ENCODE assay signal across 23 cellular contexts in the genomic region with DNA sequence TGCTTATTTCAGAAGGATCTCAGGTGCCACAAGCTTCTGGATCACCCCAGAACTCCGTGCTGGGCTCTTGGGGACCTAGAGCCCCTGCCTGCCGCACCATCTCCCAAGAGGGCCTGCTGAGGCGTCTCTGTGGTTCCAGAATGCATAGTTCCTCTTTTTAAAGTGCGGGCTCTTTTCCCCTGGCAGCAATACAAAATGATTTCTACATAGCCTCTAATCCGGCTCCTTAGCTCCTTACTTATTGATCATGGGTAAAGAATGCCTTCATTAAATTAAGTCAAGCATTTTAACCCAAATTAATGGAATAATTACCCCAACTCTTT.
DNase-seq lines count a peak whose midpoint lies in the region; TF ChIP-seq lines count a peak whose summit lies in the region.
"Had no signal": no experiment of that assay in that cellular context is flagged by ENCODE, and none has a peak within 500 bp of the region (broad histone marks: within the 10 kb centered on the region; RNA-seq: fewer than 3 reads in every experiment).

No MANE protein-coding gene starts in this region.

- no peak overlapping the region for H3K4me3 ChIP-seq in tibial artery
- H3K4me3 ChIP-seq: GM23338, spleen had no signal

- intact Hi-C loops in tibial artery (cut with DNase I; ENCODE audit: low total_unique reads): no loop called here

- H3K36me3 ChIP-seq in tibial artery: no peaks in the 10 kb centered on the region
- H3K36me3 ChIP-seq: spleen had no signal

- H3K27ac ChIP-seq in tibial artery: peak overlapping the region; percentile 68
- H3K27ac ChIP-seq: 22Rv1, epithelial cell of prostate, spleen had no signal

- no peaks in the 10 kb centered on the region for H3K9me3 ChIP-seq in tibial artery
- H3K9me3 ChIP-seq: spleen had no signal

- no peaks in the 10 kb centered on the region for H3K27me3 ChIP-seq in tibial artery

- H3K4me1 ChIP-seq in tibial artery: peaks cover 0 to 92% (median 60%) of the 10 kb centered on the region in 4 donors

- DNase-seq in SIG-M5 treated with dmso at 0.1 percent for 504 hours (lab: John Stamatoyannopoulos, UW; ENCODE audit: unreplicated experiment) (peak; percentile 34), SIG-M5 (lab: John Stamatoyannopoulos, UW) (no peak), MV-4-11 (lab: John Stamatoyannopoulos, UW) (peak; percentile 85), UCSD-AML1 (lab: John Stamatoyannopoulos, UW; ENCODE audit: unreplicated experiment) (peak; percentile 31), tibial artery (no peak), LoVo (ENCODE audit: low spot score) (no peak), epidermal melanocyte (ENCODE audit: insufficient read length, low spot score) (no peak), middle frontal gyrus (ENCODE audit: extremely low spot score, low spot score) (no peak)
- DNase-seq: activated CD8-positive, alpha-beta T cell treated with anti-CD3 and anti-CD28 coated beads, Interleukin-2, amount 10 ng/mL, durations not matched to agents 7 days and 5 days; activated T-cell treated with anti-CD3 and anti-CD28 coated beads, Interleukin-2, amount 50 U/mL, for 4 hours; dermis blood vessel endothelial cell; DMS 273 treated with DMSO at 0.1 percent for 48 hours; foreskin melanocyte; GF-D8; KG1; left colon; NCI-H526 treated with DMSO at 0.1 percent for 48 hours; nephron progenitor cell; spleen; SW 1271 had no signal

- TF ChIP-seq CTCF in tibial artery (IDR thresholded peaks at IDR 0.05): no peak

Comparison
In these comparisons a context has a peak if more than half of its experiments do, and no peak if none do; other contexts are left out.
1. DNase-seq: peak in SIG-M5 treated with dmso at 0.1 percent for 504 hours (single experiment), MV-4-11 (single experiment) and UCSD-AML1 (single experiment); none in SIG-M5 (single experiment), tibial artery (0 of 2), LoVo (single experiment), epidermal melanocyte (single experiment) and middle frontal gyrus (single experiment).